In genomic region chr18:9857479-9857998, GRCh38 we compare ENCODE assay signal across 12 cellular contexts. TPM values are rescaled to one million over a fixed set of nuclear protein-coding genes. Genes with fewer than 3 reads are reported as not detected.
"Had no signal": no experiment of that assay in that cellular context is flagged by ENCODE, and none has a peak within 500 bp of the region (broad histone marks: within the 10 kb centered on the region; RNA-seq: fewer than 3 reads in every experiment).

No MANE protein-coding gene starts in this region.

RNA-seq across cellular contexts. Expression of gene TXNDC2, which starts 28.2 kb away (rescaled TPM):
- total RNA-seq: activated CD4-positive, alpha-beta memory T cell treated with anti-CD3 and anti-CD28 coated beads for 36 hours; activated CD4-positive, alpha-beta T cell treated with anti-CD3 and anti-CD28 coated beads for 36 hours; activated CD4-positive, alpha-beta T cell treated with anti-CD3 and anti-CD28 coated beads, Interleukin-2, amount 10 ng/mL, durations not matched to agents 24 days and 14 days; activated CD4-positive, alpha-beta T cell treated with anti-CD3 and anti-CD28 coated beads, Interleukin-2, amount 10 ng/mL, durations not matched to agents 7 days and 5 days; activated CD8-positive, alpha-beta memory T cell treated with anti-CD3 and anti-CD28 coated beads for 36 hours; activated CD8-positive, alpha-beta memory T cell treated with anti-CD3 and anti-CD28 coated beads, Interleukin-2, amount 10 ng/mL, durations not matched to agents 7 days and 5 days; activated CD8-positive, alpha-beta T cell treated with anti-CD3 and anti-CD28 coated beads for 36 hours; activated CD8-positive, alpha-beta T cell treated with anti-CD3 and anti-CD28 coated beads, Interleukin-2, amount 10 ng/mL, durations not matched to agents 7 days and 5 days; T-cell; T-helper 1 cell treated with Interleukin-12 subunit alpha and Interleukin-12 subunit beta and Interleukin-4 antibody, amounts not matched to agents 30 ng/mL and 1 ng/mL, for 36 hours; T-helper 17 cell; T-helper 2 cell treated with Interferon-gamma antibody and Interleukin-4, amounts not matched to agents 100 ng/mL and 5 ng/mL, for 36 hours had no signal
